ENCODE assay signal across 16 cellular contexts in genomic region chr10:51368943-51369342, GRCh38.
DNase-seq lines count a peak whose midpoint lies in the region; FAIRE-seq and TF ChIP-seq lines count a peak whose summit lies in the region.
"Had no signal": no experiment of that assay in that cellular context is flagged by ENCODE, and none has a peak within 500 bp of the region (broad histone marks: within the 10 kb centered on the region; RNA-seq: fewer than 3 reads in every experiment).

No MANE protein-coding gene starts in this region.

- no peaks in the 10 kb centered on the region for H3K4me1 Mint-ChIP-seq in MCF 10A (ENCODE audit: insufficient read depth, unreplicated experiment)
- H3K4me1 Mint-ChIP-seq: activated CD8-positive, alpha-beta memory T cell treated with anti-CD3 and anti-CD28 coated beads, Interleukin-2, amount 10 ng/mL, durations not matched to agents 7 days and 5 days; T-cell had no signal

- no peaks in the 10 kb centered on the region for H4K20me1 ChIP-seq in mammary epithelial cell (ENCODE audit: insufficient read depth, low read length)
- no peaks in the 10 kb centered on the region for H4K20me1 ChIP-seq in MM.1S (ENCODE audit: insufficient read depth, low read length)
- no peaks in the 10 kb centered on the region for H4K20me1 ChIP-seq in H1 (replicated peaks in 1 of 2; ENCODE audit: control insufficient read depth in 1 of 2, insufficient read depth in 2 of 2, low read length in 2 of 2)

- no peak overlapping the region for H4K91ac ChIP-seq in H1 (replicated peaks; ENCODE audit: insufficient read length, low read length)

- H4K8ac ChIP-seq in H1 (ENCODE audit: extremely low read depth, insufficient read depth, low read length): no peak overlapping the region

- H3K4me1 ChIP-seq in mammary epithelial cell (ENCODE audit: insufficient read depth, low read length) (no peaks in the 10 kb centered on the region), MM.1S (ENCODE audit: low read length) (no peaks in the 10 kb centered on the region), H1 (replicated peaks in 1 of 4; ENCODE audit: control insufficient read depth in 3 of 4, insufficient read depth in 4 of 4, low read length in 3 of 4) (peaks cover 5 to 16% (median 13%) of the 10 kb centered on the region in 4 experiments; a peak in 6 of 7 replicates)
- H3K4me1 ChIP-seq: A549 had no signal

- dilution Hi-C loops in mammary epithelial cell (cut with HindIII; ENCODE audit: low sequenced_read_pairs): no loop called here

- no peak overlapping the region for H2AFZ ChIP-seq in mammary epithelial cell (ENCODE audit: low read depth, low read length)
- no peak overlapping the region for H2AFZ ChIP-seq in MM.1S (ENCODE audit: low read length)
- no peak overlapping the region for H2AFZ ChIP-seq in H1 (ENCODE audit: low read length)
- H2AFZ ChIP-seq: PC-9 had no signal

- H3K27ac ChIP-seq in mammary epithelial cell (ENCODE audit: insufficient read depth, low read depth, low read length): no peak overlapping the region
- H3K27ac ChIP-seq in MM.1S (ENCODE audit: low read length): no peak overlapping the region
- no peak overlapping the region for H3K27ac ChIP-seq in H1 (ENCODE audit: low read depth, low read length)
- H3K27ac ChIP-seq: A549, PC-9 had no signal

- no peak overlapping the region for H4K5ac ChIP-seq in H1 (ENCODE audit: insufficient read length, low read depth, low read length)

- H3K27me3 ChIP-seq in mammary epithelial cell (ENCODE audit: insufficient read depth, low read length) (no peaks in the 10 kb centered on the region), MM.1S (replicated peaks; ENCODE audit: insufficient read depth, low read length) (no peaks in the 10 kb centered on the region), H1 (replicated peaks in 1 of 4; ENCODE audit: control insufficient read depth in 3 of 4, extremely low read depth in 1 of 4, insufficient read depth in 3 of 4, low read length in 3 of 4) (no peaks in the 10 kb centered on the region; a peak in 1 of 7 replicates)

- no peaks in the 10 kb centered on the region for H3K79me2 ChIP-seq in mammary epithelial cell (ENCODE audit: insufficient read depth, low read length)
- H3K79me2 ChIP-seq in MM.1S (ENCODE audit: low read length): no peaks in the 10 kb centered on the region
- no peaks in the 10 kb centered on the region for H3K79me2 ChIP-seq in H1 (ENCODE audit: control insufficient read depth in 1 of 2, insufficient read depth in 2 of 2, low read length in 2 of 2)

- H2BK20ac ChIP-seq in H1 (ENCODE audit: low read length): no peak overlapping the region

- no peak overlapping the region for H2BK12ac ChIP-seq in H1 (ENCODE audit: low read depth, low read length)

- peaks cover 39% of the 10 kb centered on the region for H3K27me3 Mint-ChIP-seq in MCF 10A (ENCODE audit: insufficient read depth, unreplicated experiment)
- H3K27me3 Mint-ChIP-seq: natural killer cell treated with Interleukin-12 subunit alpha and Interleukin-12 subunit beta and Interleukin-15 and Interleukin-18, amount 100 ng/mL, for 72 hours; T-cell had no signal

- no peak for FAIRE-seq in H1 (lab: Jason Lieb, UNC)
- FAIRE-seq: A549 had no signal

- no peak for TF ChIP-seq EP300 in H1 (IDR thresholded peaks at IDR 0.05; ENCODE audit: borderline replicate concordance in 1 of 2, low read depth in 2 of 2, low read length in 2 of 2)

- intact Hi-C loops in MCF 10A (cut with micrococcal nuclease): no loop called here
- intact Hi-C loops in mammary epithelial cell (cut with micrococcal nuclease): no loop called here

- POLR2A ChIA-PET in MCF 10A (lab: Yijun Ruan, JAX) (no interaction called here), H1 (lab: Charles Lee; ENCODE audit: partially characterized antibody) (no interaction called here)

- no peak overlapping the region for H3K18ac ChIP-seq in H1 (ENCODE audit: extremely low read depth, low read length)

- H3K23me2 ChIP-seq in H1 (ENCODE audit: low read depth, low read length): no peaks in the 10 kb centered on the region

- H2AK5ac ChIP-seq in H1 (ENCODE audit: low read depth, low read length): no peak overlapping the region

- peak; percentile 38 to 54 for TF ChIP-seq RAD21 in H1 (IDR thresholded peaks at IDR 0.05 in 1 of 2, conservative IDR thresholded peaks at IDR 0.05 in 1 of 2; ENCODE audit: low read depth in 2 of 2, low read length in 2 of 2)

- H3K27ac Mint-ChIP-seq in MCF 10A (ENCODE audit: low read depth, unreplicated experiment): no peak overlapping the region
- H3K27ac Mint-ChIP-seq: activated CD8-positive, alpha-beta memory T cell treated with anti-CD3 and anti-CD28 coated beads, Interleukin-2, amount 10 ng/mL, durations not matched to agents 7 days and 5 days; natural killer cell treated with Interleukin-12 subunit alpha and Interleukin-12 subunit beta and Interleukin-15 and Interleukin-18, amount 100 ng/mL, for 72 hours; T-cell had no signal

- H3K36me3 ChIP-seq in mammary epithelial cell (ENCODE audit: insufficient read depth, low read length) (no peaks in the 10 kb centered on the region), MM.1S (replicated peaks; ENCODE audit: insufficient read depth, low read length) (no peaks in the 10 kb centered on the region), H1 (ENCODE audit: control insufficient read depth in 2 of 4, insufficient read depth in 4 of 4, low read length in 3 of 4) (no peaks in the 10 kb centered on the region)

- in situ Hi-C loops in mammary epithelial cell (cut with MboI; ENCODE audit: low sequenced_read_pairs in 2 of 2): no loop called here

- H3K9me2 ChIP-seq in MM.1S (replicated peaks; ENCODE audit: insufficient read depth, low read length): no peaks in the 10 kb centered on the region

- BruUV-seq in MCF 10A (replicated peaks; lab: Mats Ljungman, UMichigan) (no TSS peak), mammary epithelial cell (replicated peaks; lab: Mats Ljungman, UMichigan) (no TSS peak)

- H3K9me3 Mint-ChIP-seq in MCF 10A (ENCODE audit: unreplicated experiment): no peaks in the 10 kb centered on the region
- H3K9me3 Mint-ChIP-seq: natural killer cell treated with Interleukin-12 subunit alpha and Interleukin-12 subunit beta and Interleukin-15 and Interleukin-18, amount 100 ng/mL, for 72 hours; T-cell had no signal

- H3K9ac ChIP-seq in mammary epithelial cell (ENCODE audit: insufficient read depth, low read length) (no peak overlapping the region), MM.1S (ENCODE audit: low read length) (no peak overlapping the region), H1 (replicated peaks in 1 of 4; ENCODE audit: extremely low read depth in 1 of 4, low read depth in 3 of 4, low read length in 3 of 4) (no peak overlapping the region)

- no peak overlapping the region for H3K4me3 Mint-ChIP-seq in MCF 10A (ENCODE audit: unreplicated experiment)
- H3K4me3 Mint-ChIP-seq: activated CD8-positive, alpha-beta memory T cell treated with anti-CD3 and anti-CD28 coated beads, Interleukin-2, amount 10 ng/mL, durations not matched to agents 7 days and 5 days; natural killer cell treated with Interleukin-12 subunit alpha and Interleukin-12 subunit beta and Interleukin-15 and Interleukin-18, amount 100 ng/mL, for 72 hours; T-cell had no signal

- H3K4me2 ChIP-seq in mammary epithelial cell (ENCODE audit: insufficient read depth, low read depth, low read length) (no peak overlapping the region), MM.1S (ENCODE audit: low read depth, low read length) (no peak overlapping the region), H1 (ENCODE audit: insufficient read depth in 1 of 2, low read depth in 2 of 2, low read length in 2 of 2) (no peak overlapping the region)
- H3K4me2 ChIP-seq: A549, PC-9 had no signal

- H2BK15ac ChIP-seq in H1 (ENCODE audit: low read length): no peak overlapping the region

- H3K79me1 ChIP-seq in H1 (ENCODE audit: low read depth, low read length): no peaks in the 10 kb centered on the region

- TF ChIP-seq CTCF in MCF 10A (IDR thresholded peaks at IDR 0.05; ENCODE audit: unreplicated experiment) (peak; percentile 32), mammary epithelial cell (conservative IDR thresholded peaks at IDR 0.05 in 1 of 2, IDR thresholded peaks at IDR 0.05 in 1 of 2; ENCODE audit: extremely low read depth in 1 of 2, insufficient read depth in 1 of 2, low read depth in 1 of 2, low read length in 2 of 2) (peak in 1 of 2 donors; percentile 9), MM.1S (IDR thresholded peaks at IDR 0.05; ENCODE audit: low read length) (peak; percentile 30), H1 (IDR thresholded peaks at IDR 0.05; ENCODE audit: control extremely low read depth in 1 of 3, insufficient read depth in 1 of 3, low read depth in 1 of 3, low read length in 3 of 3) (peak in 2 of 3 experiments; percentile 38 to 61; a peak in 2 of 4 replicates)

- H3K9me3 ChIP-seq in mammary epithelial cell (replicated peaks; ENCODE audit: insufficient read depth, low read length): no peaks in the 10 kb centered on the region
- no peaks in the 10 kb centered on the region for H3K9me3 ChIP-seq in MM.1S (replicated peaks; ENCODE audit: insufficient read depth, low read length)
- H3K9me3 ChIP-seq in H1 (ENCODE audit: insufficient read depth in 2 of 2, low read depth in 1 of 2, low read length in 1 of 2): no peaks in the 10 kb centered on the region
- H3K9me3 ChIP-seq: A549 had no signal

- no peak overlapping the region for H3K4ac ChIP-seq in H1 (replicated peaks; ENCODE audit: insufficient read length, low read depth, low read length)

- no peak overlapping the region for H2BK5ac ChIP-seq in H1 (ENCODE audit: low read depth, low read length)

- no peak overlapping the region for H3K4me3 ChIP-seq in mammary epithelial cell (replicated peaks in 1 of 3; ENCODE audit: insufficient read depth in 1 of 3, low read depth in 2 of 3, low read length in 3 of 3)
- no peak overlapping the region for H3K4me3 ChIP-seq in MM.1S (ENCODE audit: low read length)
- no peak overlapping the region for H3K4me3 ChIP-seq in H1 (ENCODE audit: extremely low read depth in 1 of 4, insufficient read depth in 2 of 4, low read depth in 3 of 4, low read length in 4 of 4)
- H3K4me3 ChIP-seq: A549, PC-9 had no signal

- 76% methylated on average over 5 of the region's 5 CpGs for WGBS in mammary epithelial cell (ENCODE audit: low coverage, missing lambda C conversion rate)
- 73% methylated on average over 5 of the region's 5 CpGs; no CpG with 5 or more reads in 1 of the 2 experiments for WGBS in H1 (ENCODE audit: extremely low coverage in 1 of 2, insufficient coverage in 1 of 2, insufficient read length in 1 of 2, insufficient replicate concordance in 2 of 2, low coverage in 1 of 2, low lambda C conversion rate in 2 of 2, missing lambda C conversion rate in 1 of 2), 2 experiments

- no peak for TF ChIP-seq POLR2A in H1 (IDR thresholded peaks at IDR 0.05; ENCODE audit: control extremely low read depth in 1 of 2, low read depth in 2 of 2, low read length in 2 of 2)

- H3K23ac ChIP-seq in H1 (ENCODE audit: insufficient read length): no peak overlapping the region

- no peaks in the 10 kb centered on the region for H3F3A ChIP-seq in MM.1S (ENCODE audit: insufficient read depth, low read length)

- H3K56ac ChIP-seq in H1 (replicated peaks; ENCODE audit: insufficient read length, low read depth, low read length): no peak overlapping the region

- no peaks in the 10 kb centered on the region for H3K36me3 Mint-ChIP-seq in MCF 10A (ENCODE audit: insufficient read depth, unreplicated experiment)
- H3K36me3 Mint-ChIP-seq: activated CD8-positive, alpha-beta memory T cell treated with anti-CD3 and anti-CD28 coated beads, Interleukin-2, amount 10 ng/mL, durations not matched to agents 7 days and 5 days; natural killer cell treated with Interleukin-12 subunit alpha and Interleukin-12 subunit beta and Interleukin-15 and Interleukin-18, amount 100 ng/mL, for 72 hours; T-cell had no signal

- DNase-seq in MCF 10A (ENCODE audit: unreplicated experiment) (peak; percentile 33), mammary epithelial cell (no peak), MM.1S (no peak), H1 (ENCODE audit: low read depth in 1 of 2, low spot score in 2 of 2) (no peak), SW 1271 (lab: John Stamatoyannopoulos, UW) (no peak), epidermal melanocyte (ENCODE audit: insufficient read length, low spot score) (no peak)
- no peak for DNase-seq in stimulated activated CD4-positive, alpha-beta T cell treated with anti-CD3 and anti-CD28 coated beads, Interleukin-12 subunit alpha, Interleukin-12 subunit beta, amount 100 ng/mL, for 4 hours
- DNase-seq in activated effector memory CD4-positive, alpha-beta T cell treated with anti-CD3 and anti-CD28 coated beads, Interleukin-2, amount 50 U/mL, for 16 hours: no peak
- DNase-seq: activated CD4-positive, CD25-positive, alpha-beta regulatory T cell; activated CD8-positive, alpha-beta memory T cell treated with anti-CD3 and anti-CD28 coated beads, Interleukin-2, amount 10 ng/mL, durations not matched to agents 7 days and 5 days; GF-D8; NCI-H345; PC-9; T-cell had no signal

- CTCF ChIA-PET in MCF 10A (lab: Yijun Ruan, JAX): interaction anchor here (0.5 to 2.8 kb wide), 9 partner anchors 9 to 53 kb away, joined by 3 to 16 read pairs (median 3); no protein-coding TSS in a partner anchor
- CTCF ChIA-PET in mammary epithelial cell (lab: Charles Lee; ENCODE audit: low non-redundant PET): no interaction called here
- CTCF ChIA-PET in H1 (lab: Charles Lee; ENCODE audit: partially characterized antibody): interaction anchor here (0.6 to 4.9 kb wide), 22 partner anchors 9 to 683 kb away, joined by 3 to 37 read pairs (median 4); no protein-coding TSS in a partner anchor

- H3K14ac ChIP-seq in H1 (ENCODE audit: insufficient read length): no peak overlapping the region

- H2BK120ac ChIP-seq in H1 (replicated peaks; ENCODE audit: low read depth, low read length): no peak overlapping the region
